ENCODE assay signal across 18 cellular contexts in genomic region chr9:71710856-71711255, GRCh38. TPM values are rescaled to one million over a fixed set of nuclear protein-coding genes. Genes with fewer than 3 reads are reported as not detected.
DNase-seq lines count a peak whose midpoint lies in the region; TF ChIP-seq lines count a peak whose summit lies in the region.
"Had no signal": no experiment of that assay in that cellular context is flagged by ENCODE, and none has a peak within 500 bp of the region (broad histone marks: within the 10 kb centered on the region; RNA-seq: fewer than 3 reads in every experiment).

No MANE protein-coding gene starts in this region.

- CTCF ChIA-PET in mammary epithelial cell (lab: Charles Lee; ENCODE audit: low non-redundant PET), result no interaction called here
- CTCF ChIA-PET in activated CD4-positive, alpha-beta memory T cell treated with anti-CD3 and anti-CD28 coated beads, Interleukin-2, amount 10 ng/mL, durations not matched to agents 7 days and 5 days (lab: Charles Lee), result no interaction called here

- dilution Hi-C loops in mammary epithelial cell (cut with HindIII; ENCODE audit: low sequenced_read_pairs), result no loop called here

- H3K79me2 ChIP-seq in mammary epithelial cell (ENCODE audit: insufficient read depth, low read length), result peaks cover 14% of the 10 kb centered on the region

- no peaks in the 10 kb centered on the region for H3K27me3 Mint-ChIP-seq in activated CD4-positive, alpha-beta memory T cell treated with anti-CD3 and anti-CD28 coated beads, Interleukin-2, amount 10 ng/mL, durations not matched to agents 7 days and 5 days
- H3K27me3 Mint-ChIP-seq: CD4-positive, alpha-beta T cell; IgD-negative memory B cell had no signal

- peaks cover 66% of the 10 kb centered on the region for H3K36me3 Mint-ChIP-seq in activated CD4-positive, alpha-beta memory T cell treated with anti-CD3 and anti-CD28 coated beads, Interleukin-2, amount 10 ng/mL, durations not matched to agents 7 days and 5 days (ENCODE audit: low read depth)

- DNase-seq in mammary epithelial cell (peak; percentile 80), breast epithelium (ENCODE audit: low spot score in 2 of 2) (no peak), epithelial cell of prostate (ENCODE audit: low read depth, low spot score) (no peak), OCI-M2 (lab: John Stamatoyannopoulos, UW; ENCODE audit: unreplicated experiment) (no peak), NCI-H1436 treated with DMSO at 0.1 percent for 48 hours (lab: John Stamatoyannopoulos, UW) (no peak), middle frontal gyrus (ENCODE audit: extremely low spot score, low spot score) (no peak)
- DNase-seq in activated CD4-positive, alpha-beta memory T cell treated with anti-CD3 and anti-CD28 coated beads, Interleukin-2, amount 10 ng/mL, durations not matched to agents 7 days and 5 days, result no peak
- DNase-seq: Caco-2; CD4-positive, alpha-beta T cell; DMS 273 treated with DMSO at 0.1 percent for 48 hours; DMS79 treated with DMSO at 0.1 percent for 48 hours; MV-4-11; NCI-H1105 treated with DMSO at 0.1 percent for 48 hours; NCI-H1694 treated with DMSO at 0.1 percent for 48 hours; NCI-H2081 treated with DMSO at 0.1 percent for 48 hours; NCI-H446; NCI-H526 had no signal

- H3K4me3 ChIP-seq in mammary epithelial cell (replicated peaks in 1 of 3; ENCODE audit: insufficient read depth in 1 of 3, low read depth in 2 of 3, low read length in 3 of 3) (no peak overlapping the region), breast epithelium (no peak overlapping the region)

- BruUV-seq in mammary epithelial cell (replicated peaks; lab: Mats Ljungman, UMichigan), result no TSS peak

- POLR2A ChIA-PET in activated CD4-positive, alpha-beta memory T cell treated with anti-CD3 and anti-CD28 coated beads, Interleukin-2, amount 10 ng/mL, durations not matched to agents 7 days and 5 days (lab: Charles Lee), result interaction anchor here (1.4 to 1.5 kb wide), 2 partner anchors 10 to 56 kb away, joined by 3 to 4 read pairs; no protein-coding TSS in a partner anchor

- no peak overlapping the region for H3K9ac ChIP-seq in mammary epithelial cell (ENCODE audit: insufficient read depth, low read length)

- H3K27ac Mint-ChIP-seq in activated CD4-positive, alpha-beta memory T cell treated with anti-CD3 and anti-CD28 coated beads, Interleukin-2, amount 10 ng/mL, durations not matched to agents 7 days and 5 days, result peak overlapping the region; percentile 28
- H3K27ac Mint-ChIP-seq: CD4-positive, alpha-beta T cell had no signal

- H3K27ac ChIP-seq in mammary epithelial cell (ENCODE audit: insufficient read depth, low read depth, low read length) (peak overlapping the region; percentile 6), breast epithelium (no peak overlapping the region), epithelial cell of prostate (peak overlapping the region; percentile 24)

- no peak for TF ChIP-seq CTCF in mammary epithelial cell (conservative IDR thresholded peaks at IDR 0.05 in 1 of 2, IDR thresholded peaks at IDR 0.05 in 1 of 2; ENCODE audit: extremely low read depth in 1 of 2, insufficient read depth in 1 of 2, low read depth in 1 of 2, low read length in 2 of 2)
- no peak for TF ChIP-seq CTCF in breast epithelium (IDR thresholded peaks at IDR 0.05)

- H3K4me2 ChIP-seq in mammary epithelial cell (ENCODE audit: insufficient read depth, low read depth, low read length), result no peak overlapping the region

- in situ Hi-C loops in mammary epithelial cell (cut with MboI; ENCODE audit: low sequenced_read_pairs in 2 of 2), result loop anchor here in 1 of 2 donors (25.0 kb wide), 1 partner anchor 424 kb away; no protein-coding TSS in a partner anchor

- intact Hi-C loops in mammary epithelial cell (cut with micrococcal nuclease) (no loop called here), breast epithelium (cut with DNase I; ENCODE audit: low total_unique reads) (no loop called here)

- no peaks in the 10 kb centered on the region for H3K9me3 ChIP-seq in mammary epithelial cell (replicated peaks; ENCODE audit: insufficient read depth, low read length)
- no peaks in the 10 kb centered on the region for H3K9me3 ChIP-seq in breast epithelium
- H3K9me3 ChIP-seq: Caco-2 had no signal

- no peak overlapping the region for H3K4me3 Mint-ChIP-seq in activated CD4-positive, alpha-beta memory T cell treated with anti-CD3 and anti-CD28 coated beads, Interleukin-2, amount 10 ng/mL, durations not matched to agents 7 days and 5 days
- H3K4me3 Mint-ChIP-seq: CD4-positive, alpha-beta T cell; IgD-negative memory B cell had no signal

- H3K36me3 ChIP-seq in mammary epithelial cell (ENCODE audit: insufficient read depth, low read length) (peaks cover 57% of the 10 kb centered on the region), breast epithelium (peaks cover 9% of the 10 kb centered on the region)

- TF ChIP-seq POLR2A in breast epithelium (IDR thresholded peaks at IDR 0.05), result no peak

- H3K4me1 ChIP-seq in mammary epithelial cell (ENCODE audit: insufficient read depth, low read length) (peaks cover 15% of the 10 kb centered on the region), breast epithelium (no peaks in the 10 kb centered on the region)
- H3K4me1 ChIP-seq: Caco-2 had no signal

- peaks cover 4% of the 10 kb centered on the region for H3K4me1 Mint-ChIP-seq in activated CD4-positive, alpha-beta memory T cell treated with anti-CD3 and anti-CD28 coated beads, Interleukin-2, amount 10 ng/mL, durations not matched to agents 7 days and 5 days

- no peaks in the 10 kb centered on the region for H4K20me1 ChIP-seq in mammary epithelial cell (ENCODE audit: insufficient read depth, low read length)

- no peak overlapping the region for H2AFZ ChIP-seq in mammary epithelial cell (ENCODE audit: low read depth, low read length)

- H3K27me3 ChIP-seq in mammary epithelial cell (ENCODE audit: insufficient read depth, low read length), result no peaks in the 10 kb centered on the region
- H3K27me3 ChIP-seq in breast epithelium, result no peaks in the 10 kb centered on the region

- H3K9me3 Mint-ChIP-seq in activated CD4-positive, alpha-beta memory T cell treated with anti-CD3 and anti-CD28 coated beads, Interleukin-2, amount 10 ng/mL, durations not matched to agents 7 days and 5 days, result no peaks in the 10 kb centered on the region
- H3K9me3 Mint-ChIP-seq: CD4-positive, alpha-beta T cell; IgD-negative memory B cell had no signal

RNA-seq across cellular contexts. Expression of gene CEMIP2, which starts 57.5 kb away (rescaled TPM):
- total RNA-seq in mammary epithelial cell (100 to 1,000 TPM in 1 of 2 donors, 10 to 100 TPM in 1; 76.4 to 398 TPM), breast epithelium (100 to 1,000 TPM in 1 of 3 donors, 10 to 100 TPM in 2; 79.0 to 144 (median 81.2) TPM)
- 110 TPM for polyA plus RNA-seq in mammary epithelial cell
- polyA minus RNA-seq in mammary epithelial cell, result 139 TPM
- 100 to 1,000 TPM; 137 to 140 TPM for total RNA-seq in activated CD4-positive, alpha-beta memory T cell treated with anti-CD3 and anti-CD28 coated beads, Interleukin-2, amount 10 ng/mL, durations not matched to agents 7 days and 5 days

Comparison
In these comparisons a context has a peak if more than half of its experiments do, and no peak if none do; other contexts are left out.
1. H3K27ac ChIP-seq: peak in mammary epithelial cell (single experiment) and epithelial cell of prostate (single experiment); none in breast epithelium (0 of 2).